In genomic region chr1:28115267-28115666, GRCh38 we compare ENCODE assay signal across 10 cellular contexts. TPM values are rescaled to one million over a fixed set of nuclear protein-coding genes. Genes with fewer than 3 reads are reported as not detected.
DNase-seq lines count a peak whose midpoint lies in the region; ATAC-seq, FAIRE-seq and TF ChIP-seq lines count a peak whose summit lies in the region.
"Had no signal": no experiment of that assay in that cellular context is flagged by ENCODE, and none has a peak within 500 bp of the region (broad histone marks: within the 10 kb centered on the region; RNA-seq: fewer than 3 reads in every experiment).

No MANE protein-coding gene starts in this region.

- peak overlapping the region; percentile 93 for H2AFZ ChIP-seq in OCI-LY7 (ENCODE audit: low read length)

- no peak overlapping the region for H3K27ac ChIP-seq in OCI-LY7 (ENCODE audit: low read depth, low read length, poor library complexity, severe bottlenecking)

- TF ChIP-seq CTCF in OCI-LY7 (conservative IDR thresholded peaks at IDR 0.05; ENCODE audit: low read length): no peak

- peak overlapping the region; percentile 29; the same call in 1 of the 2 replicates for H3K4me2 ChIP-seq in OCI-LY7 (ENCODE audit: low read length)

- peaks cover 17% of the 10 kb centered on the region for H3K4me1 ChIP-seq in OCI-LY7 (ENCODE audit: insufficient read depth, low read length, poor library complexity, severe bottlenecking)
- H3K4me1 ChIP-seq: body of pancreas had no signal

- H4K20me1 ChIP-seq in OCI-LY7 (ENCODE audit: insufficient read depth, low read length): no peaks in the 10 kb centered on the region

- no peaks in the 10 kb centered on the region for H3K9me2 ChIP-seq in OCI-LY7 (ENCODE audit: insufficient read depth, low read length)

- H3K4me3 ChIP-seq in OCI-LY7 (ENCODE audit: low read depth, low read length, poor library complexity, severe bottlenecking): no peak overlapping the region
- H3K4me3 ChIP-seq: body of pancreas had no signal

- no peaks in the 10 kb centered on the region for H3K9me3 ChIP-seq in OCI-LY7 (ENCODE audit: low read length)
- H3K9me3 ChIP-seq: body of pancreas had no signal

- ATAC-seq in HG02571 (IDR thresholded peaks at IDR 0.05; ENCODE audit: unreplicated experiment): no peak
- ATAC-seq: body of pancreas had no signal

- H3K27ac Mint-ChIP-seq in activated naive CD4-positive, alpha-beta T cell treated with anti-CD3 and anti-CD28 coated beads, Interleukin-2, amount 50 U/mL, for 24 hours: peak overlapping the region; percentile 49

- no peaks in the 10 kb centered on the region for H3K36me3 ChIP-seq in OCI-LY7 (ENCODE audit: insufficient read depth, low read length)

- H3K79me2 ChIP-seq in OCI-LY7 (ENCODE audit: insufficient read depth, low read depth, low read length): no peaks in the 10 kb centered on the region

- no peaks in the 10 kb centered on the region for H3K27me3 Mint-ChIP-seq in activated naive CD4-positive, alpha-beta T cell treated with anti-CD3 and anti-CD28 coated beads, Interleukin-2, amount 50 U/mL, for 24 hours

- FAIRE-seq in RCC 7860 (lab: Jason Lieb, UNC): no peak

- POLR2A ChIA-PET in OCI-LY7 (lab: Charles Lee): interaction anchor here (0.7 to 1.9 kb wide), 5 partner anchors 10 to 72 kb away, joined by 3 to 4 read pairs (median 3); no protein-coding TSS in a partner anchor

- no peaks in the 10 kb centered on the region for H3K36me3 Mint-ChIP-seq in activated naive CD4-positive, alpha-beta T cell treated with anti-CD3 and anti-CD28 coated beads, Interleukin-2, amount 50 U/mL, for 24 hours

- no peak overlapping the region for H3K4me3 Mint-ChIP-seq in activated naive CD4-positive, alpha-beta T cell treated with anti-CD3 and anti-CD28 coated beads, Interleukin-2, amount 50 U/mL, for 24 hours

- CTCF ChIA-PET in OCI-LY7 (lab: Charles Lee; ENCODE audit: unreplicated experiment): no interaction called here

- peak; percentile 27 for DNase-seq in EH (ENCODE audit: low read depth)
- no peak for DNase-seq in OCI-LY7 (ENCODE audit: low spot score)
- DNase-seq in stimulated activated CD4-positive, alpha-beta T cell treated with anti-CD3 and anti-CD28 coated beads, Interleukin-12 subunit alpha, Interleukin-12 subunit beta, amount 100 ng/mL, for 4 hours: peak; percentile 6
- no peak for DNase-seq in NCI-H524 treated with DMSO at 0.1 percent for 48 hours (lab: John Stamatoyannopoulos, UW)
- DNase-seq in NCI-H524 (lab: John Stamatoyannopoulos, UW): no peak
- no peak for DNase-seq in RCC 7860 (ENCODE audit: low spot score)
- DNase-seq: NCI-H774 had no signal

- no peaks in the 10 kb centered on the region for H3K9me3 Mint-ChIP-seq in activated naive CD4-positive, alpha-beta T cell treated with anti-CD3 and anti-CD28 coated beads, Interleukin-2, amount 50 U/mL, for 24 hours

- H3K4me1 Mint-ChIP-seq in activated naive CD4-positive, alpha-beta T cell treated with anti-CD3 and anti-CD28 coated beads, Interleukin-2, amount 50 U/mL, for 24 hours: peaks cover 7% of the 10 kb centered on the region

- BruUV-seq in OCI-LY7 (replicated peaks; lab: Mats Ljungman, UMichigan): no TSS peak

- intact Hi-C loops in OCI-LY7 (cut with micrococcal nuclease; ENCODE audit: unreplicated experiment): no loop called here

RNA-seq across cellular contexts. Expression of gene EYA3, which starts 26.9 kb away (rescaled TPM):
- total RNA-seq in OCI-LY7 (2014; rRNA removed; shearing (Covaris generic)): 24.1 and 29.0 TPM in 2 replicates
- 104 and 114 TPM in 2 replicates for total RNA-seq in OCI-LY7 (2022)

Comparison
In these comparisons a context has a peak if more than half of its experiments do, and no peak if none do; other contexts are left out.
1. DNase-seq: peak in EH (single experiment) and stimulated activated CD4-positive, alpha-beta T cell treated with anti-CD3 and anti-CD28 coated beads, Interleukin-12 subunit alpha, Interleukin-12 subunit beta, amount 100 ng/mL, for 4 hours (single experiment); none in OCI-LY7 (single experiment), NCI-H524 treated with DMSO at 0.1 percent for 48 hours (single experiment), NCI-H524 (0 of 2) and RCC 7860 (single experiment).